14 cellular contexts compared by ENCODE assay signal in genomic region chr9:111601237-111602018, GRCh38. TPM values are rescaled to one million over a fixed set of nuclear protein-coding genes. Genes with fewer than 3 reads are reported as not detected.
DNase-seq lines count a peak whose midpoint lies in the region; ATAC-seq and TF ChIP-seq lines count a peak whose summit lies in the region.
"Had no signal": no experiment of that assay in that cellular context is flagged by ENCODE, and none has a peak within 500 bp of the region (broad histone marks: within the 10 kb centered on the region; RNA-seq: fewer than 3 reads in every experiment).

No MANE protein-coding gene starts in this region.

- WGBS in liver, result 47% methylated on average over 10 of the region's 10 CpGs
- WGBS in H9 (ENCODE audit: extremely low coverage, insufficient read length, low lambda C conversion rate), result no CpG with 5 or more reads among the region's 10 CpGs

- no peak overlapping the region for H3K56ac ChIP-seq in H9 (ENCODE audit: insufficient read length, low read depth, low read length)

- no peak overlapping the region for H2AFZ ChIP-seq in H9 (ENCODE audit: low read length)

- no peak for TF ChIP-seq RAD21 in liver (IDR thresholded peaks at IDR 0.05)

- no peaks in the 10 kb centered on the region for H3K79me2 ChIP-seq in H9 (ENCODE audit: insufficient read depth, low read length)

- H2BK20ac ChIP-seq in H9 (ENCODE audit: low read depth, low read length, poor library complexity, severe bottlenecking), result no peak overlapping the region

- H3K23me2 ChIP-seq in H9 (ENCODE audit: insufficient read length, low read depth, low read length, poor library complexity, severe bottlenecking), result peaks cover 18% of the 10 kb centered on the region

- H3K9me3 Mint-ChIP-seq in osteocyte (ENCODE audit: unreplicated experiment) (peaks cover 6% of the 10 kb centered on the region), H9 (no peaks in the 10 kb centered on the region)
- H3K9me3 Mint-ChIP-seq: stimulated activated effector memory CD8-positive, alpha-beta T cell treated with anti-CD3 and anti-CD28 coated beads, Interleukin-12 subunit alpha, Interleukin-12 subunit beta, amount 100 ng/mL, for 72 hours had no signal

- peak overlapping the region in 2 of 3 donors; percentile 3 to 18 for H3K4me3 ChIP-seq in liver (ENCODE audit: low read depth in 1 of 3, low read length in 3 of 3)
- H3K4me3 ChIP-seq: dorsolateral prefrontal cortex had no signal

- H2BK15ac ChIP-seq in H9 (ENCODE audit: low read depth, low read length), result no peak overlapping the region

- H3K9me3 ChIP-seq in liver (ENCODE audit: control insufficient read depth in 4 of 4, low read length in 3 of 4), result no peaks in the 10 kb centered on the region
- H3K9me3 ChIP-seq in H9 (ENCODE audit: control insufficient read depth, low read depth, low read length), result no peaks in the 10 kb centered on the region

- H3K36me3 ChIP-seq in liver (ENCODE audit: control insufficient read depth in 4 of 4, insufficient read depth in 3 of 4, low read depth in 1 of 4, low read length in 3 of 4), result peaks cover 0 to 9% (median 4%) of the 10 kb centered on the region in 4 donors

- H2BK5ac ChIP-seq in H9 (ENCODE audit: insufficient read length, low read length), result no peak overlapping the region

- no peaks in the 10 kb centered on the region for H3K36me3 Mint-ChIP-seq in osteocyte (ENCODE audit: unreplicated experiment)
- H3K36me3 Mint-ChIP-seq in H9 (ENCODE audit: insufficient read depth in 1 of 3, low read depth in 3 of 3), result peaks cover 6 to 14% (median 10%) of the 10 kb centered on the region in 3 experiments; a peak in 6 of 7 replicates
- H3K36me3 Mint-ChIP-seq: stimulated activated effector memory CD8-positive, alpha-beta T cell treated with anti-CD3 and anti-CD28 coated beads, Interleukin-12 subunit alpha, Interleukin-12 subunit beta, amount 100 ng/mL, for 72 hours had no signal

- no peak overlapping the region for H3T11ph ChIP-seq in H9 (ENCODE audit: low read length)

- H4K5ac ChIP-seq in H9 (ENCODE audit: insufficient read length, low read depth, low read length), result no peak overlapping the region

- H3K27me3 ChIP-seq in liver (ENCODE audit: control insufficient read depth in 4 of 4, insufficient read depth in 4 of 4, low read length in 3 of 4), result no peaks in the 10 kb centered on the region
- H3K27me3 ChIP-seq in H9 (ENCODE audit: insufficient read depth, low read length), result no peaks in the 10 kb centered on the region
- H3K27me3 ChIP-seq: dorsolateral prefrontal cortex had no signal

- peaks cover 11 to 62% (median 48%) of the 10 kb centered on the region in 4 donors for H3K4me1 ChIP-seq in liver (ENCODE audit: control insufficient read depth in 4 of 4, insufficient read depth in 4 of 4, low read length in 3 of 4)
- H3K4me1 ChIP-seq in H9 (ENCODE audit: insufficient read depth, low read length), result no peaks in the 10 kb centered on the region

- no peak overlapping the region for H4K91ac ChIP-seq in H9 (ENCODE audit: insufficient read length, low read depth, low read length)

- no peak overlapping the region for H3K27ac Mint-ChIP-seq in osteocyte (ENCODE audit: unreplicated experiment)
- no peak overlapping the region for H3K27ac Mint-ChIP-seq in H9
- H3K27ac Mint-ChIP-seq: stimulated activated effector memory CD8-positive, alpha-beta T cell treated with anti-CD3 and anti-CD28 coated beads, Interleukin-12 subunit alpha, Interleukin-12 subunit beta, amount 100 ng/mL, for 72 hours had no signal

- H4K8ac ChIP-seq in H9 (replicated peaks; ENCODE audit: insufficient read length, low read depth, low read length), result no peak overlapping the region

- no peak overlapping the region for H3K4ac ChIP-seq in H9 (ENCODE audit: low read depth, low read length)

- H2BK120ac ChIP-seq in H9 (ENCODE audit: low read depth, low read length, poor library complexity, severe bottlenecking), result no peak overlapping the region

- no peak overlapping the region for H3K18ac ChIP-seq in H9 (ENCODE audit: insufficient read length, low read depth, low read length)

- H3K27me3 Mint-ChIP-seq in osteocyte (ENCODE audit: unreplicated experiment) (peaks cover 3% of the 10 kb centered on the region), H9 (ENCODE audit: low read depth) (peaks cover 12% of the 10 kb centered on the region)

- H3K4me1 Mint-ChIP-seq in osteocyte (ENCODE audit: unreplicated experiment) (peaks cover 19% of the 10 kb centered on the region), H9 (peaks cover 6 to 10% of the 10 kb centered on the region in 2 experiments; a peak in 3 of 4 replicates)

- H3K27ac ChIP-seq in liver (ENCODE audit: low read depth in 1 of 2, low read length in 2 of 2) (peak overlapping the region; percentile 6 to 55), H9 (ENCODE audit: insufficient read length, low read depth, low read length) (no peak overlapping the region)

- no peak overlapping the region for H3K4me3 Mint-ChIP-seq in osteocyte (ENCODE audit: unreplicated experiment)
- no peak overlapping the region; a peak in 1 of 5 replicates for H3K4me3 Mint-ChIP-seq in H9
- H3K4me3 Mint-ChIP-seq: stimulated activated effector memory CD8-positive, alpha-beta T cell treated with anti-CD3 and anti-CD28 coated beads, Interleukin-12 subunit alpha, Interleukin-12 subunit beta, amount 100 ng/mL, for 72 hours had no signal

- no peak overlapping the region for H3K23ac ChIP-seq in H9 (ENCODE audit: insufficient read length, low read depth, low read length)

- ATAC-seq in Right ventricle myocardium inferior, result no peak
- ATAC-seq: stimulated activated effector memory CD8-positive, alpha-beta T cell treated with anti-CD3 and anti-CD28 coated beads, Interleukin-12 subunit alpha, Interleukin-12 subunit beta, amount 100 ng/mL, for 72 hours had no signal

- no peak overlapping the region for H2AK5ac ChIP-seq in H9 (ENCODE audit: insufficient read length, low read length)

- H3K14ac ChIP-seq in H9 (ENCODE audit: insufficient read depth, low read length), result no peak overlapping the region

- H3K4me2 ChIP-seq in H9 (ENCODE audit: insufficient read depth, insufficient read length, low read length), result no peak overlapping the region

- TF ChIP-seq CTCF in liver (IDR thresholded peaks at IDR 0.05; ENCODE audit: low read depth, low read length, missing input control) (no peak), osteocyte (IDR thresholded peaks at IDR 0.05) (no peak), H9 (conservative IDR thresholded peaks at IDR 0.05) (no peak)

- H4K20me1 ChIP-seq in H9 (ENCODE audit: control insufficient read depth, insufficient read depth, insufficient read length), result no peaks in the 10 kb centered on the region

- DNase-seq in A172 (ENCODE audit: low spot score), result peak; percentile 53
- DNase-seq in HPDE6-E6E7 (ENCODE audit: extremely low spot score), result peak; percentile 21
- peak; percentile 20 for DNase-seq in astrocyte of the hippocampus (ENCODE audit: low read depth, low spot score)
- no peak for DNase-seq in Right ventricle myocardium inferior (ENCODE audit: missing footprints)
- DNase-seq in osteocyte (ENCODE audit: extremely low spot score, unreplicated experiment), result no peak
- no peak for DNase-seq in H9
- no peak for DNase-seq in activated CD4-positive, alpha-beta T cell treated with anti-CD3 and anti-CD28 coated beads, Interleukin-2, amount 50 U/mL, for 48 hours
- DNase-seq: activated CD4-positive, alpha-beta T cell treated with anti-CD3 and anti-CD28 coated beads for 4 hours; activated naive CD4-positive, alpha-beta T cell treated with anti-CD3 and anti-CD28 coated beads, Interleukin-2, amount 50 U/mL, for 16 hours; dorsolateral prefrontal cortex; GOT3; NCI-H446 had no signal

- intact Hi-C loops in Right ventricle myocardium inferior (cut with DNase I), result no loop called here

- no peaks in the 10 kb centered on the region for H3K79me1 ChIP-seq in H9 (ENCODE audit: insufficient read depth, low read depth, low read length, poor library complexity, severe bottlenecking)

- H3K9ac ChIP-seq in liver (ENCODE audit: low read depth in 1 of 2, low read length in 2 of 2) (peak overlapping the region in 1 of 2 donors; percentile 55), H9 (ENCODE audit: extremely low read depth, insufficient read length, low read length) (no peak overlapping the region)

- H2BK12ac ChIP-seq in H9 (ENCODE audit: insufficient read length, low read depth, low read length), result no peak overlapping the region

TF ChIP-seq in liver, 16 proteins besides CTCF, POLR2A, EP300 and RAD21 (continues in another document):
- TF ChIP-seq RXRA (IDR thresholded peaks at IDR 0.05), result peak; percentile 16 to 72
- TF ChIP-seq ATF3 (IDR thresholded peaks at IDR 0.05), result peak; percentile 35
- TF ChIP-seq MAX (IDR thresholded peaks at IDR 0.05), result no peak

RNA-seq across cellular contexts. Expression of gene PTGR1, which starts 2.0 kb away (rescaled TPM):
- 12.1 and 13.0 TPM in 2 replicates for total RNA-seq in A172 (2014; rRNA removed; shearing (Covaris generic))
- total RNA-seq in liver, result 100 to 1,000 TPM in 1 of 2 donors, 10 to 100 TPM in 1; 53.1 to 324 TPM
- 100 to 1,000 TPM; 618 to 784 TPM for polyA plus RNA-seq in liver
- total RNA-seq in Right ventricle myocardium inferior, result 44.9 TPM
- total RNA-seq in osteocyte, result 16.5 and 17.1 TPM in 2 replicates
- 43.5 and 45.2 TPM in 2 replicates for total RNA-seq in H9 (2021)

RNA-seq across cellular contexts. Expression of gene DNAJC25, which starts 29.7 kb away (rescaled TPM):
- total RNA-seq in A172 (2014; rRNA removed; shearing (Covaris generic)), result 7.0 and 8.7 TPM in 2 replicates
- total RNA-seq in liver (10 to 100 TPM in 1 of 2 donors, 1 to 10 TPM in 1; 9.3 to 17.8 TPM), Right ventricle myocardium inferior (5.4 TPM), osteocyte (5.4 and 6.5 TPM in 2 replicates), H9 (2021) (7.6 and 8.4 TPM in 2 replicates)
- polyA plus RNA-seq in liver, result 10 to 100 TPM; 15.0 to 15.6 TPM

RNA-seq across cellular contexts. Expression of gene GNG10, which starts 60.0 kb away (rescaled TPM):
- 114 and 140 TPM in 2 replicates for total RNA-seq in A172 (2014; rRNA removed; shearing (Covaris generic))
- total RNA-seq in liver (10 to 100 TPM; 15.9 to 20.2 TPM), Right ventricle myocardium inferior (28.8 TPM), osteocyte (33.2 and 36.4 TPM in 2 replicates), H9 (2021) (31.0 and 33.4 TPM in 2 replicates)
- polyA plus RNA-seq in liver, result 10 to 100 TPM; 22.4 to 24.3 TPM

Comparison
In these comparisons a context has a peak if more than half of its experiments do, and no peak if none do; other contexts are left out.
1. DNase-seq: peak in A172 (single experiment), HPDE6-E6E7 (single experiment) and astrocyte of the hippocampus (single experiment); none in Right ventricle myocardium inferior (single experiment), osteocyte (single experiment), H9 (single experiment) and activated CD4-positive, alpha-beta T cell treated with anti-CD3 and anti-CD28 coated beads, Interleukin-2, amount 50 U/mL, for 48 hours (0 of 2).